13 cellular contexts compared by ENCODE assay signal in the genomic region with DNA sequence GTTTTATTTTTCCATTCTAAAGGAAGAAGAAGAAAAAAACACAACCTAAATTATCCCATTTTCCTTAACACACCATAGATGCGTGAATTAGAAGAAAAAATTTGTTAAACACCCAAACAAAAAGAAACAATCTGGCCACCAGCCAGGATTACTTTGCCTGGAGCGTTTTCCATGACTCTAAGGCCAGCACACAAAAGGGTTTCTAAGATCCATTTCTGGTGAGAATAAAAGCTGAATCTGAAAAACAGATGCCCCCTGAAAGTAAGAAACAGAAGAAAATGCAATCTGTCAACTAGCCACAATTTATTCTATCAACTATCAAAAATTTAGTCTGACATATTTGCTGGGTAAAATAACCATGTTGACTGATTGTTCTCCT.
A peak's percentile ranks its signal among the peaks of the same experiment; 100 is the strongest.
DNase-seq lines count a peak whose midpoint lies in the region; ATAC-seq, FAIRE-seq and TF ChIP-seq lines count a peak whose summit lies in the region.
"Had no signal": no experiment of that assay in that cellular context is flagged by ENCODE, and none has a peak within 500 bp of the region (broad histone marks: within the 10 kb centered on the region; RNA-seq: fewer than 3 reads in every experiment).

No MANE protein-coding gene starts in this region.

- ATAC-seq in HG03442 (IDR thresholded peaks at IDR 0.05; ENCODE audit: unreplicated experiment): no peak
- ATAC-seq: stimulated activated naive CD8-positive, alpha-beta T cell treated with anti-CD3 and anti-CD28 coated beads, Interleukin-15, Interleukin-2, amounts not matched to agents 100 U/mL and 50 U/mL, for 24 hours had no signal

- no peak for TF ChIP-seq CTCF in bronchial epithelial cell (IDR thresholded peaks at IDR 0.05; ENCODE audit: insufficient read depth, low read length, severe bottlenecking)
- TF ChIP-seq CTCF in coronary artery (IDR thresholded peaks at IDR 0.05): no peak

- no peaks in the 10 kb centered on the region for H3K27me3 ChIP-seq in bronchial epithelial cell (ENCODE audit: control insufficient read depth, insufficient read depth, low read length)
- H3K27me3 ChIP-seq: colonic mucosa had no signal

- no peaks in the 10 kb centered on the region for H3K36me3 ChIP-seq in bronchial epithelial cell (ENCODE audit: control insufficient read depth, insufficient read depth, low read length)
- H3K36me3 ChIP-seq: colonic mucosa had no signal

- no peak overlapping the region for H3K27ac ChIP-seq in coronary artery
- H3K27ac ChIP-seq: colonic mucosa had no signal

- H3K4me3 ChIP-seq in bronchial epithelial cell (ENCODE audit: low read depth, low read length) (no peak overlapping the region), coronary artery (no peak overlapping the region)
- H3K4me3 ChIP-seq: colonic mucosa had no signal

- DNase-seq in EL: peak; percentile 52
- peak; percentile 94 for DNase-seq in NCI-H345 (lab: John Stamatoyannopoulos, UW)
- DNase-seq in bronchial epithelial cell (ENCODE audit: low read depth): peak; percentile 61
- DNase-seq in medulla oblongata (ENCODE audit: extremely low spot score): peak; percentile 39
- DNase-seq in superior temporal gyrus (ENCODE audit: extremely low spot score): no peak
- no peak for DNase-seq in coronary artery (ENCODE audit: low spot score)
- DNase-seq: CD4-positive, alpha-beta memory T cell; colonic mucosa; NCI-H2171 treated with DMSO at 0.1 percent for 48 hours; stimulated activated naive CD8-positive, alpha-beta T cell treated with anti-CD3 and anti-CD28 coated beads, Interleukin-15, Interleukin-2, amounts not matched to agents 100 U/mL and 50 U/mL, for 24 hours; T-helper 2 cell had no signal

- no peak for FAIRE-seq in bronchial epithelial cell (lab: Jason Lieb, UNC)
- FAIRE-seq: H54 had no signal

Comparison
In these comparisons a context has a peak if more than half of its experiments do, and no peak if none do; other contexts are left out.
1. DNase-seq: peak in EL (single experiment), NCI-H345 (single experiment), bronchial epithelial cell (single experiment) and medulla oblongata (single experiment); none in superior temporal gyrus (single experiment) and coronary artery (single experiment).